Comparison of ENCODE assay signal across 1 cellular context in genomic region chr2:202871161-202872141, GRCh38.
TF ChIP-seq lines count a peak whose summit lies in the region.

TSS of gene ICA1L (minus strand) at chr2:202871766. CDS start at chr2:202829009, 42,757 bp downstream.

TF ChIP-seq in HepG2, 621 proteins besides CTCF, POLR2A, EP300 and RAD21 (continued from another document and continues in another):
- 0 out of 2 replicates have a peak, but pooled peaks have one; percentile 8 for TF ChIP-seq POLR2AphosphoS5 (IDR thresholded peaks at IDR 0.05; ENCODE audit: low read depth, low read length)
- TF ChIP-seq GLI4 (CRISPR knock-in tag; IDR thresholded peaks at IDR 0.05; ENCODE audit: borderline replicate concordance): no peak; the same call in 1 of the 2 replicates
- TF ChIP-seq HNRNPLL (IDR thresholded peaks at IDR 0.05; ENCODE audit: low read depth, low read length, poor library complexity, severe bottlenecking): peak; percentile 76
- TF ChIP-seq ZNF296 (CRISPR knock-in tag; conservative IDR thresholded peaks at IDR 0.05): no peak
- no peak; the same call in 1 of the 2 replicates for TF ChIP-seq RXRA (CRISPR knock-in tag; IDR thresholded peaks at IDR 0.05)
- no peak for TF ChIP-seq TEAD3 (CRISPR knock-in tag; optimal IDR thresholded peaks at IDR 0.05; ENCODE audit: borderline replicate concordance)
- TF ChIP-seq ZSCAN12 (CRISPR knock-in tag; IDR thresholded peaks at IDR 0.05): 0 out of 2 replicates have a peak, but pooled peaks have one; percentile 57
- no peak for TF ChIP-seq ZNF317 (CRISPR knock-in tag; IDR thresholded peaks at IDR 0.05)
- TF ChIP-seq ZMAT3 (CRISPR knock-in tag; conservative IDR thresholded peaks at IDR 0.05): no peak; the same call in 1 of the 2 replicates
- TF ChIP-seq CCDC6 (CRISPR knock-in tag; IDR thresholded peaks at IDR 0.05): peak; percentile 44
- no peak for TF ChIP-seq ZNF850 (CRISPR knock-in tag; conservative IDR thresholded peaks at IDR 0.05)
- TF ChIP-seq ZBTB20 (CRISPR knock-in tag; IDR thresholded peaks at IDR 0.05; ENCODE audit: borderline replicate concordance, low read depth): 0 out of 2 replicates have a peak, but pooled peaks have one; percentile 9
- TF ChIP-seq YY1 (IDR thresholded peaks at IDR 0.05; ENCODE audit: insufficient read depth, insufficient replicate concordance, low read depth, low read length): peak; percentile 65
- TF ChIP-seq ZBTB49 (CRISPR knock-in tag; IDR thresholded peaks at IDR 0.05; ENCODE audit: borderline replicate concordance): no peak
- peak; percentile 59; the same call in 1 of the 2 replicates for TF ChIP-seq DR1 (CRISPR knock-in tag; IDR thresholded peaks at IDR 0.05)
- TF ChIP-seq NFE2 (CRISPR knock-in tag; IDR thresholded peaks at IDR 0.05): no peak
- TF ChIP-seq TBX3 (IDR thresholded peaks at IDR 0.05; ENCODE audit: borderline replicate concordance): peak; percentile 70; the same call in 1 of the 2 replicates
- TF ChIP-seq ZKSCAN8 (CRISPR knock-in tag; IDR thresholded peaks at IDR 0.05; ENCODE audit: borderline replicate concordance): no peak
- no peak for TF ChIP-seq ZNF605 (CRISPR knock-in tag; IDR thresholded peaks at IDR 0.05)
- peak; percentile 80; the same call in 1 of the 2 replicates for TF ChIP-seq ZNF747 (CRISPR knock-in tag; IDR thresholded peaks at IDR 0.05; ENCODE audit: borderline replicate concordance)
- peak; percentile 64 for TF ChIP-seq SP4 (CRISPR knock-in tag; IDR thresholded peaks at IDR 0.05)
- no peak for TF ChIP-seq NPAS2 (CRISPR knock-in tag; IDR thresholded peaks at IDR 0.05; ENCODE audit: borderline replicate concordance)
- no peak for TF ChIP-seq PLRG1 (conservative IDR thresholded peaks at IDR 0.05)
- TF ChIP-seq CBX2 (IDR thresholded peaks at IDR 0.05; ENCODE audit: low read depth, low read length): no peak
- TF ChIP-seq CBX2 (CRISPR knock-in tag; IDR thresholded peaks at IDR 0.05; ENCODE audit: low read depth): peak; percentile 70; the same call in 1 of the 2 replicates
- peak; percentile 38; the same call in 1 of the 2 replicates for TF ChIP-seq FOXP4 (CRISPR knock-in tag; IDR thresholded peaks at IDR 0.05)
- TF ChIP-seq SNAPC5 (CRISPR knock-in tag; IDR thresholded peaks at IDR 0.05; ENCODE audit: borderline replicate concordance): no peak
- peak; percentile 82; the same call in 1 of the 2 replicates for TF ChIP-seq ZNF333 (CRISPR knock-in tag; IDR thresholded peaks at IDR 0.05; ENCODE audit: borderline replicate concordance)
- peak; percentile 38 for TF ChIP-seq IKZF4 (CRISPR knock-in tag; IDR thresholded peaks at IDR 0.05; ENCODE audit: borderline replicate concordance, low read depth, not compliant biosample characterization)
- TF ChIP-seq HOXD1 (CRISPR knock-in tag; IDR thresholded peaks at IDR 0.05): no peak
- no peak for TF ChIP-seq ZNF644 (CRISPR knock-in tag; IDR thresholded peaks at IDR 0.05; ENCODE audit: low read depth)
- TF ChIP-seq ZNF891 (CRISPR knock-in tag; IDR thresholded peaks at IDR 0.05): peak; percentile 81
- TF ChIP-seq ZNF770 (CRISPR knock-in tag; IDR thresholded peaks at IDR 0.05): no peak; the same call in 1 of the 2 replicates
- 0 out of 2 replicates have a peak, but pooled peaks have one; percentile 48 for TF ChIP-seq ZNF749 (CRISPR knock-in tag; IDR thresholded peaks at IDR 0.05; ENCODE audit: borderline replicate concordance)
- peak; percentile 75 for TF ChIP-seq RFXAP (CRISPR knock-in tag; IDR thresholded peaks at IDR 0.05; ENCODE audit: borderline replicate concordance)
- TF ChIP-seq PBX2 (CRISPR knock-in tag; IDR thresholded peaks at IDR 0.05): no peak
- peak; percentile 69; the same call in 1 of the 2 replicates for TF ChIP-seq GPN1 (CRISPR knock-in tag; IDR thresholded peaks at IDR 0.05; ENCODE audit: borderline replicate concordance)
- TF ChIP-seq ELF4 (CRISPR knock-in tag; IDR thresholded peaks at IDR 0.05; ENCODE audit: borderline replicate concordance): peak; percentile 62; the same call in 1 of the 2 replicates
- TF ChIP-seq ZNF280B (CRISPR knock-in tag; IDR thresholded peaks at IDR 0.05; ENCODE audit: borderline replicate concordance): no peak
- no peak for TF ChIP-seq HNRNPUL1 (IDR thresholded peaks at IDR 0.05; ENCODE audit: low read depth, low read length)
- TF ChIP-seq SMAD3 (CRISPR knock-in tag; IDR thresholded peaks at IDR 0.05): 0 out of 2 replicates have a peak, but pooled peaks have one; percentile 4
- no peak for TF ChIP-seq FOXK2 (IDR thresholded peaks at IDR 0.05)
- peak; percentile 84; the same call in 1 of the 2 replicates for TF ChIP-seq ZSCAN20 (CRISPR knock-in tag; IDR thresholded peaks at IDR 0.05; ENCODE audit: borderline replicate concordance)
- TF ChIP-seq ZNF792 (CRISPR knock-in tag; IDR thresholded peaks at IDR 0.05): peak; percentile 67; the same call in 1 of the 2 replicates
- TF ChIP-seq KLF15 (CRISPR knock-in tag; IDR thresholded peaks at IDR 0.05; ENCODE audit: borderline replicate concordance): no peak
- no peak for TF ChIP-seq SNAPC2 (CRISPR knock-in tag; IDR thresholded peaks at IDR 0.05)
- TF ChIP-seq ZNF335 (CRISPR knock-in tag; IDR thresholded peaks at IDR 0.05): no peak; the same call in 1 of the 2 replicates
- TF ChIP-seq ZSCAN30 (CRISPR knock-in tag; IDR thresholded peaks at IDR 0.05): no peak
- no peak for TF ChIP-seq EZH2 (conservative IDR thresholded peaks at IDR 0.05; ENCODE audit: low read depth, low read length)
- peak; percentile 33; the same call in 1 of the 2 replicates for TF ChIP-seq IRF9 (CRISPR knock-in tag; IDR thresholded peaks at IDR 0.05; ENCODE audit: borderline replicate concordance)
- TF ChIP-seq HCFC1 (IDR thresholded peaks at IDR 0.05; ENCODE audit: low read depth, low read length): no peak
- TF ChIP-seq KDM4B (CRISPR knock-in tag; IDR thresholded peaks at IDR 0.05): no peak
- TF ChIP-seq ZNF75D (CRISPR knock-in tag; IDR thresholded peaks at IDR 0.05; ENCODE audit: borderline replicate concordance): no peak
- TF ChIP-seq ZNF652 (CRISPR knock-in tag; IDR thresholded peaks at IDR 0.05; ENCODE audit: borderline replicate concordance, low read depth): no peak
- peak; percentile 48 for TF ChIP-seq U2AF1 (optimal IDR thresholded peaks at IDR 0.05; ENCODE audit: low read depth, low read length)
- TF ChIP-seq TAF15 (IDR thresholded peaks at IDR 0.05; ENCODE audit: low read depth, low read length, poor library complexity, severe bottlenecking): no peak
- no peak for TF ChIP-seq REST (IDR thresholded peaks at IDR 0.05; ENCODE audit: borderline replicate concordance in 1 of 2, low read depth in 1 of 2, low read length in 2 of 2)
- TF ChIP-seq FIP1L1 (IDR thresholded peaks at IDR 0.05; ENCODE audit: borderline replicate concordance, insufficient read depth, low read depth, low read length): no peak
- no peak for TF ChIP-seq ZFP62 (CRISPR knock-in tag; IDR thresholded peaks at IDR 0.05)
- no peak for TF ChIP-seq SP1 (IDR thresholded peaks at IDR 0.05)
- TF ChIP-seq SP1 (CRISPR knock-in tag; IDR thresholded peaks at IDR 0.05): no peak
- no peak for TF ChIP-seq ZNF7 (CRISPR knock-in tag; IDR thresholded peaks at IDR 0.05)
